Comparison of ENCODE assay signal across 1 cellular context in genomic region chr3:97930018-97930417, GRCh38.
TF ChIP-seq lines count a peak whose summit lies in the region.

No MANE protein-coding gene starts in this region.

TF ChIP-seq in HepG2, 621 proteins besides CTCF, POLR2A, EP300 and RAD21 (continued from another document):
- TF ChIP-seq, protein P1, sequence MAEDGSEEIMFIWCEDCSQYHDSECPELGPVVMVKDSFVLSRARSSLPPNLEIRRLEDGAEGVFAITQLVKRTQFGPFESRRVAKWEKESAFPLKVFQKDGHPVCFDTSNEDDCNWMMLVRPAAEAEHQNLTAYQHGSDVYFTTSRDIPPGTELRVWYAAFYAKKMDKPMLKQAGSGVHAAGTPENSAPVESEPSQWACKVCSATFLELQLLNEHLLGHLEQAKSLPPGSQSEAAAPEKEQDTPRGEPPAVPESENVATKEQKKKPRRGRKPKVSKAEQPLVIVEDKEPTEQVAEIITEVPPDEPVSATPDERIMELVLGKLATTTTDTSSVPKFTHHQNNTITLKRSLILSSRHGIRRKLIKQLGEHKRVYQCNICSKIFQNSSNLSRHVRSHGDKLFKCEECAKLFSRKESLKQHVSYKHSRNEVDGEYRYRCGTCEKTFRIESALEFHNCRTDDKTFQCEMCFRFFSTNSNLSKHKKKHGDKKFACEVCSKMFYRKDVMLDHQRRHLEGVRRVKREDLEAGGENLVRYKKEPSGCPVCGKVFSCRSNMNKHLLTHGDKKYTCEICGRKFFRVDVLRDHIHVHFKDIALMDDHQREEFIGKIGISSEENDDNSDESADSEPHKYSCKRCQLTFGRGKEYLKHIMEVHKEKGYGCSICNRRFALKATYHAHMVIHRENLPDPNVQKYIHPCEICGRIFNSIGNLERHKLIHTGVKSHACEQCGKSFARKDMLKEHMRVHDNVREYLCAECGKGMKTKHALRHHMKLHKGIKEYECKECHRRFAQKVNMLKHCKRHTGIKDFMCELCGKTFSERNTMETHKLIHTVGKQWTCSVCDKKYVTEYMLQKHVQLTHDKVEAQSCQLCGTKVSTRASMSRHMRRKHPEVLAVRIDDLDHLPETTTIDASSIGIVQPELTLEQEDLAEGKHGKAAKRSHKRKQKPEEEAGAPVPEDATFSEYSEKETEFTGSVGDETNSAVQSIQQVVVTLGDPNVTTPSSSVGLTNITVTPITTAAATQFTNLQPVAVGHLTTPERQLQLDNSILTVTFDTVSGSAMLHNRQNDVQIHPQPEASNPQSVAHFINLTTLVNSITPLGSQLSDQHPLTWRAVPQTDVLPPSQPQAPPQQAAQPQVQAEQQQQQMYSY (CRISPR knock-in tag; IDR thresholded peaks at IDR 0.05) = no peak
- TF ChIP-seq, protein P2, sequence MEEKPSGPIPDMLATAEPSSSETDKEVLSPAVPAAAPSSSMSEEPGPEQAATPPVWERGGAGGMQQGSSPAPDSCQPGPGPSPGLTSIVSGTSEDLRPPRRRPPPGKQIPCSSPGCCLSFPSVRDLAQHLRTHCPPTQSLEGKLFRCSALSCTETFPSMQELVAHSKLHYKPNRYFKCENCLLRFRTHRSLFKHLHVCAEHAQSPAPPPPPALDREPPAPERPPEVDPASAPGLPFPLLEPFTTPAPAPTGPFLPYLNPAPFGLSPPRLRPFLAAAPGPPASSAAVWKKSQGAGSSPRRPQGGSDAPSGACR (CRISPR knock-in tag; IDR thresholded peaks at IDR 0.05) = no peak
TF ChIP-seq in HepG2: peak in this region for 0.
